Comparison of ENCODE assay signal across 16 cellular contexts in the genomic region with DNA sequence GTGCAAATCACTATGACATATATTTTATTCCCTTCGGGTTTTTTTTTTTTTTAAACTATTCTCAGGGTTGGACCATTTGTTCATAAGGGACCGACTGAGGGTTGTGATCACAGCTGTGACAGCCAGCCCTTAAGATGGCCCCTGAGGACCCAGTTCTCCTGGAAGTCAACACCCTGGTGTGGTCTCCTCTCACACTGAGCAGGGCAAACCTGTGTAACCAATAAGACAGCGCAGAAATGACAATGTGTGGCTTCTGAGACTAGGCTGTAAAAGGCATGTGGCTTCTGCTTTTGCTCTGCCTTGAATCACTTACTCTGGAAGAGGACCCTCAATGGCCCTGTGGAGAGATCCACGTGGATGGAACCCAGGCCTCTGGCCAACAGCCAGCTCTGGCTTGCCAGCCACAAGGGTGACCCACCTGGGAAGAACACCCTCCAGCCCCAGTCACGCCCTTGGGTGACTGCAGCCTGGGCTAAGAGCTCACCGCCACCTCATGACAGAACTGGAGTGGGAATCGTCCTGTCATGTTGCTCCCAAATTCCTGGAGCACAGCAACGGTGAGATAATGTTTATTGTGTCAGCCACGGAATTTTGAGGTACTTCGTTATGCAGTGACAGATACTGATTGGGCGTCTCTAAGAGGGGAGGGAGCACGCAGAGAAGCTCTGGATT.
A peak's percentile ranks its signal among the peaks of the same experiment; 100 is the strongest.
DNase-seq lines count a peak whose midpoint lies in the region; ATAC-seq, FAIRE-seq and TF ChIP-seq lines count a peak whose summit lies in the region.
"Had no signal": no experiment of that assay in that cellular context is flagged by ENCODE, and none has a peak within 500 bp of the region (broad histone marks: within the 10 kb centered on the region; RNA-seq: fewer than 3 reads in every experiment).

No MANE protein-coding gene starts in this region.

- CTCF ChIA-PET in activated CD4-positive, alpha-beta memory T cell treated with anti-CD3 and anti-CD28 coated beads, Interleukin-2, amount 10 ng/mL, durations not matched to agents 7 days and 5 days (lab: Charles Lee) = no interaction called here

- peak overlapping the region in 1 of 2 donors; percentile 47 for H3K9ac ChIP-seq in kidney (ENCODE audit: low read length in 2 of 2)

- no peaks in the 10 kb centered on the region for H3K27me3 Mint-ChIP-seq in activated CD4-positive, alpha-beta memory T cell treated with anti-CD3 and anti-CD28 coated beads, Interleukin-2, amount 10 ng/mL, durations not matched to agents 7 days and 5 days

- H3K27ac Mint-ChIP-seq in activated CD4-positive, alpha-beta memory T cell treated with anti-CD3 and anti-CD28 coated beads, Interleukin-2, amount 10 ng/mL, durations not matched to agents 7 days and 5 days = no peak overlapping the region

- TF ChIP-seq CTCF in GM12865 (IDR thresholded peaks at IDR 0.05; ENCODE audit: insufficient read depth, low read depth, low read length, missing control alignments) (no peak), bronchial epithelial cell (IDR thresholded peaks at IDR 0.05; ENCODE audit: insufficient read depth, low read length, severe bottlenecking) (no peak), kidney (IDR thresholded peaks at IDR 0.05; ENCODE audit: borderline replicate concordance, extremely low read depth, insufficient read depth) (no peak), psoas muscle (IDR thresholded peaks at IDR 0.05) (no peak)

- no peaks in the 10 kb centered on the region for H3K36me3 Mint-ChIP-seq in activated CD4-positive, alpha-beta memory T cell treated with anti-CD3 and anti-CD28 coated beads, Interleukin-2, amount 10 ng/mL, durations not matched to agents 7 days and 5 days (ENCODE audit: low read depth)

- ATAC-seq in psoas muscle (peak in 2 of 4 donors; percentile 15 to 20), GM18505 (IDR thresholded peaks at IDR 0.05; ENCODE audit: unreplicated experiment) (no peak)

- H3K4me1 ChIP-seq in kidney (ENCODE audit: control insufficient read depth in 1 of 2, insufficient read depth in 1 of 2, low read depth in 1 of 2, low read length in 2 of 2) (peaks cover 49 to 54% of the 10 kb centered on the region in 2 donors), psoas muscle (peaks cover 48% of the 10 kb centered on the region)
- H3K4me1 ChIP-seq in effector memory CD4-positive, alpha-beta T cell (ENCODE audit: control insufficient read depth, insufficient read depth, low read length, poor library complexity, severe bottlenecking) = peaks cover 12% of the 10 kb centered on the region

- no peaks in the 10 kb centered on the region for H3K9me3 ChIP-seq in kidney (ENCODE audit: control insufficient read depth in 1 of 2, low read length in 2 of 2)
- H3K9me3 ChIP-seq in psoas muscle = no peaks in the 10 kb centered on the region
- H3K9me3 ChIP-seq in effector memory CD4-positive, alpha-beta T cell (ENCODE audit: control insufficient read depth, low read length) = no peaks in the 10 kb centered on the region
- H3K9me3 ChIP-seq: spleen had no signal

- peaks cover 38% of the 10 kb centered on the region for H3K4me1 Mint-ChIP-seq in activated CD4-positive, alpha-beta memory T cell treated with anti-CD3 and anti-CD28 coated beads, Interleukin-2, amount 10 ng/mL, durations not matched to agents 7 days and 5 days

- H3K9me3 Mint-ChIP-seq in activated CD4-positive, alpha-beta memory T cell treated with anti-CD3 and anti-CD28 coated beads, Interleukin-2, amount 10 ng/mL, durations not matched to agents 7 days and 5 days = no peaks in the 10 kb centered on the region

- H3K4me3 ChIP-seq in GM12865 (ENCODE audit: low read depth, low read length) = no peak overlapping the region
- H3K4me3 ChIP-seq in bronchial epithelial cell (ENCODE audit: low read depth, low read length) = no peak overlapping the region
- H3K4me3 ChIP-seq in kidney (ENCODE audit: low read length in 2 of 2) = no peak overlapping the region
- no peak overlapping the region for H3K4me3 ChIP-seq in psoas muscle
- no peak overlapping the region for H3K4me3 ChIP-seq in effector memory CD4-positive, alpha-beta T cell (ENCODE audit: insufficient read depth, low read depth, low read length, poor library complexity, severe bottlenecking)
- H3K4me3 ChIP-seq: hepatocyte, spleen had no signal

- no peak for TF ChIP-seq POLR2A in GM18505 (IDR thresholded peaks at IDR 0.05; ENCODE audit: borderline replicate concordance, extremely low read depth, insufficient read depth, insufficient read length)

- H3K27ac ChIP-seq in kidney (ENCODE audit: low read depth in 2 of 2, low read length in 2 of 2) (peak overlapping the region; percentile 30 to 79), psoas muscle (peak overlapping the region; percentile 51)
- no peak overlapping the region for H3K27ac ChIP-seq in effector memory CD4-positive, alpha-beta T cell (ENCODE audit: insufficient read depth, low read length, poor library complexity, severe bottlenecking)
- H3K27ac ChIP-seq: hepatocyte had no signal

- intact Hi-C loops in kidney (cut with DNase I) = no loop called here
- intact Hi-C loops in psoas muscle (cut with DNase I) = no loop called here

- no peak overlapping the region for H3K4me3 Mint-ChIP-seq in activated CD4-positive, alpha-beta memory T cell treated with anti-CD3 and anti-CD28 coated beads, Interleukin-2, amount 10 ng/mL, durations not matched to agents 7 days and 5 days

- 73 to 80% (median 78%) methylated on average over 12 of the region's 12 CpGs for WGBS in psoas muscle, 3 donors

- DNase-seq in GM12865 (ENCODE audit: low read depth) (peak; percentile 22), bronchial epithelial cell (ENCODE audit: low read depth) (peak; percentile 64), kidney (no peak), psoas muscle (no peak), pons (ENCODE audit: low spot score) (no peak)
- no peak for DNase-seq in activated CD4-positive, alpha-beta memory T cell treated with anti-CD3 and anti-CD28 coated beads, Interleukin-2, amount 10 ng/mL, durations not matched to agents 7 days and 5 days
- DNase-seq in effector memory CD4-positive, alpha-beta T cell = no peak
- DNase-seq: activated CD4-positive, alpha-beta T cell treated with anti-CD3 and anti-CD28 coated beads for 4 hours; activated T-cell treated with anti-CD3 and anti-CD28 coated beads, Interleukin-2, amount 50 U/mL, for 1 hour; AML-193; NCI-H82; nucleus accumbens; spleen; T-helper 2 cell had no signal

- FAIRE-seq in bronchial epithelial cell (lab: Jason Lieb, UNC) (no peak), kidney (lab: Jason Lieb, UNC) (no peak)

- POLR2A ChIA-PET in activated CD4-positive, alpha-beta memory T cell treated with anti-CD3 and anti-CD28 coated beads, Interleukin-2, amount 10 ng/mL, durations not matched to agents 7 days and 5 days (lab: Charles Lee) = no interaction called here

- no peaks in the 10 kb centered on the region for H3K27me3 ChIP-seq in bronchial epithelial cell (ENCODE audit: control insufficient read depth, insufficient read depth, low read length)
- no peaks in the 10 kb centered on the region for H3K27me3 ChIP-seq in psoas muscle (ENCODE audit: insufficient read depth in 3 of 3, low read length in 2 of 3)
- H3K27me3 ChIP-seq in effector memory CD4-positive, alpha-beta T cell (replicated peaks; ENCODE audit: control insufficient read depth, insufficient read depth, low read length, poor library complexity, severe bottlenecking) = no peaks in the 10 kb centered on the region
- H3K27me3 ChIP-seq: hepatocyte, spleen had no signal

- H3K36me3 ChIP-seq in bronchial epithelial cell (ENCODE audit: control insufficient read depth, insufficient read depth, low read length) (peaks cover 3% of the 10 kb centered on the region), kidney (ENCODE audit: control insufficient read depth in 1 of 2, insufficient read depth in 2 of 2, low read length in 2 of 2) (no peaks in the 10 kb centered on the region), psoas muscle (ENCODE audit: insufficient read depth in 1 of 2, low read depth in 1 of 2) (peaks cover 0 to 6% of the 10 kb centered on the region in 2 donors)
- no peaks in the 10 kb centered on the region for H3K36me3 ChIP-seq in effector memory CD4-positive, alpha-beta T cell (ENCODE audit: control insufficient read depth, insufficient read depth, low read length)

Comparison
In these comparisons a context has a peak if more than half of its experiments do, and no peak if none do; other contexts are left out.
1. DNase-seq: peak in GM12865 (single experiment) and bronchial epithelial cell (single experiment); none in kidney (single experiment), psoas muscle (0 of 2), pons (single experiment), activated CD4-positive, alpha-beta memory T cell treated with anti-CD3 and anti-CD28 coated beads, Interleukin-2, amount 10 ng/mL, durations not matched to agents 7 days and 5 days (single experiment) and effector memory CD4-positive, alpha-beta T cell (0 of 3).